ENCODE assay signal across 9 cellular contexts in the genomic region with DNA sequence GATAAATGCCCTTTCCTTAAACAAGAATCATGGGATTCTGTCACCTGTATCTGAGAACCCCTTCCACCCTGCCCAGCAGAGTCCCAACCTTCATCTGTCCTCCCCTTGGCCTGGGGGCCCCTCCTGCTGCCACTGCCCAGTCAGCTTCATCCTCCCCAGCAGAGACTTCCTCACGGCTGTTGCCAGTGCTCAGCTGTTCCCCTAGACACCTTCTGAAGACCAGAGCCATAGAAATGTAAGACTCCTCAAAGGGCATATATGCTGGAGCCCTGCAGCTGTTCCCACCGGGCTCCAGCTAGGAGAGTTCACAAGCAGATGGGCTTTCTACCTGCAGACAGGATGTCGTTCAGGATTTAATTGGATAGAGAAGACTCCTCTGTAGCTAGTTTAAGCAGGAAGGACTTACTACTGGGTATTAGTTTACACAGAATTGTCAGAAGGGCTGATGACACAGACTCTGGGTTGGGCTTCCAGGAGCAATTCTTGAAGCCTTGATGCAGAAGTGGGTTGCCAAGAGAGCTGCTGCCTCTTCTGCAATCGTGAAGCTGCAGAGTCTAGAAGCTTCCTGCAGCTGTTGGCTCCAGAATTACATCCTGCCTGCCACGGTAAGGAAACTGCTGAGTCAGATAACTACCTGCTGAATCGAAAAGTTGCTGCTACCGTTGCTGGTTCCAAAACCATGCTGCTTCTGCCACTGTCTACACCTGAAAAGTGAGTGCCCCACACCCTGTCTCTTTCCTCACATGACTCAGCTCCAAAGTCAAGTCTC. TPM values are rescaled to one million over a fixed set of nuclear protein-coding genes. Genes with fewer than 3 reads are reported as not detected.
DNase-seq lines count a peak whose midpoint lies in the region; ATAC-seq and TF ChIP-seq lines count a peak whose summit lies in the region.
"Had no signal": no experiment of that assay in that cellular context is flagged by ENCODE, and none has a peak within 500 bp of the region (broad histone marks: within the 10 kb centered on the region; RNA-seq: fewer than 3 reads in every experiment).

No MANE protein-coding gene starts in this region.

- ATAC-seq in memory B cell (ENCODE audit: low read depth) (peak; percentile 20), aorta (ENCODE audit: low FRiP score) (no peak), HG03342 (IDR thresholded peaks at IDR 0.05; ENCODE audit: unreplicated experiment) (no peak), GM19351 (IDR thresholded peaks at IDR 0.05; ENCODE audit: unreplicated experiment) (no peak)

- H3K27ac ChIP-seq in aorta (ENCODE audit: low read depth in 1 of 2, low read length in 2 of 2) = no peak overlapping the region
- H3K27ac ChIP-seq: HL-60 had no signal

- H3K4me3 ChIP-seq in GM12864 (ENCODE audit: low read depth, low read length) (no peak overlapping the region), aorta (ENCODE audit: low read length in 2 of 2) (no peak overlapping the region)

- peaks cover 6% of the 10 kb centered on the region for H3K36me3 Mint-ChIP-seq in activated T-helper 1 cell treated with anti-CD3 and anti-CD28 coated beads, Interleukin-12 subunit alpha, Interleukin-12 subunit beta, Interleukin-2, Interleukin-4 antibody, amounts not matched to agents 30 ng/mL and 10 ng/mL and 1 ng/mL, durations not matched to agents 14 hours and 24 hours and 36 hours (ENCODE audit: low read depth)
- H3K36me3 Mint-ChIP-seq in memory B cell = no peaks in the 10 kb centered on the region

- intact Hi-C loops in activated T-helper 1 cell treated with anti-CD3 and anti-CD28 coated beads, Interleukin-12 subunit alpha, Interleukin-12 subunit beta, Interleukin-2, Interleukin-4 antibody, amounts not matched to agents 30 ng/mL and 10 ng/mL and 1 ng/mL, durations not matched to agents 14 hours and 24 hours and 36 hours (cut with micrococcal nuclease) = loop anchor here (2.0 to 5.0 kb wide), 3 partner anchors 20 to 74 kb away; partner anchors contain the start of gene LEMD2
- intact Hi-C loops in aorta (cut with DNase I) = no loop called here

- H3K27me3 Mint-ChIP-seq in activated T-helper 1 cell treated with anti-CD3 and anti-CD28 coated beads, Interleukin-12 subunit alpha, Interleukin-12 subunit beta, Interleukin-2, Interleukin-4 antibody, amounts not matched to agents 30 ng/mL and 10 ng/mL and 1 ng/mL, durations not matched to agents 14 hours and 24 hours and 36 hours (ENCODE audit: insufficient read depth) = peaks cover 2% of the 10 kb centered on the region
- H3K27me3 Mint-ChIP-seq in memory B cell = peaks cover 28% of the 10 kb centered on the region

- no peaks in the 10 kb centered on the region for H3K27me3 ChIP-seq in aorta (ENCODE audit: control insufficient read depth in 1 of 2, insufficient read depth in 2 of 2, low read length in 1 of 2)

- H3K4me1 Mint-ChIP-seq in activated T-helper 1 cell treated with anti-CD3 and anti-CD28 coated beads, Interleukin-12 subunit alpha, Interleukin-12 subunit beta, Interleukin-2, Interleukin-4 antibody, amounts not matched to agents 30 ng/mL and 10 ng/mL and 1 ng/mL, durations not matched to agents 14 hours and 24 hours and 36 hours (ENCODE audit: low read depth) = peaks cover 70% of the 10 kb centered on the region
- peaks cover 21% of the 10 kb centered on the region for H3K4me1 Mint-ChIP-seq in memory B cell

- H3K4me1 ChIP-seq in aorta (ENCODE audit: control insufficient read depth in 1 of 2, insufficient read depth in 2 of 2, low read length in 2 of 2) = no peaks in the 10 kb centered on the region

- no peaks in the 10 kb centered on the region for H3K36me3 ChIP-seq in aorta (ENCODE audit: control insufficient read depth in 1 of 2, insufficient read depth in 2 of 2, low read length in 1 of 2)

- no peak for TF ChIP-seq CTCF in GM12864 (IDR thresholded peaks at IDR 0.05; ENCODE audit: low read depth, low read length, missing control alignments)

- peak overlapping the region; percentile 36 for H3K27ac Mint-ChIP-seq in activated T-helper 1 cell treated with anti-CD3 and anti-CD28 coated beads, Interleukin-12 subunit alpha, Interleukin-12 subunit beta, Interleukin-2, Interleukin-4 antibody, amounts not matched to agents 30 ng/mL and 10 ng/mL and 1 ng/mL, durations not matched to agents 14 hours and 24 hours and 36 hours
- H3K27ac Mint-ChIP-seq in memory B cell = no peak overlapping the region

- WGBS in aorta, 2 donors = 39 to 46% methylated on average over 7 of the region's 7 CpGs

- DNase-seq in GM12864 (ENCODE audit: low read depth) (peak; percentile 77), NCI-H146 treated with DMSO at 0.1 percent for 48 hours (lab: John Stamatoyannopoulos, UW; ENCODE audit: unreplicated experiment) (peak; percentile 31), memory B cell (ENCODE audit: low spot score in 2 of 2) (no peak), aorta (no peak), NCI-H1105 treated with DMSO at 0.1 percent for 48 hours (lab: John Stamatoyannopoulos, UW) (no peak)
- DNase-seq in activated T-helper 1 cell treated with anti-CD3 and anti-CD28 coated beads, Interleukin-12 subunit alpha, Interleukin-12 subunit beta, Interleukin-2, Interleukin-4 antibody, amounts not matched to agents 30 ng/mL and 10 ng/mL and 1 ng/mL, durations not matched to agents 14 hours and 24 hours and 36 hours (ENCODE audit: low spot score) = peak; percentile 51

- no peaks in the 10 kb centered on the region for H3K9me3 ChIP-seq in aorta (ENCODE audit: control insufficient read depth, low read length)

- H3K4me3 Mint-ChIP-seq in activated T-helper 1 cell treated with anti-CD3 and anti-CD28 coated beads, Interleukin-12 subunit alpha, Interleukin-12 subunit beta, Interleukin-2, Interleukin-4 antibody, amounts not matched to agents 30 ng/mL and 10 ng/mL and 1 ng/mL, durations not matched to agents 14 hours and 24 hours and 36 hours = peak overlapping the region; percentile 13
- no peak overlapping the region for H3K4me3 Mint-ChIP-seq in memory B cell

- peaks cover 15% of the 10 kb centered on the region for H3K9me3 Mint-ChIP-seq in activated T-helper 1 cell treated with anti-CD3 and anti-CD28 coated beads, Interleukin-12 subunit alpha, Interleukin-12 subunit beta, Interleukin-2, Interleukin-4 antibody, amounts not matched to agents 30 ng/mL and 10 ng/mL and 1 ng/mL, durations not matched to agents 14 hours and 24 hours and 36 hours
- H3K9me3 Mint-ChIP-seq in memory B cell = no peaks in the 10 kb centered on the region

RNA-seq across cellular contexts. Expression of gene MLN, which starts 57.1 kb away (rescaled TPM):
- not detected in 2 replicates for total RNA-seq in activated T-helper 1 cell treated with anti-CD3 and anti-CD28 coated beads, Interleukin-12 subunit alpha, Interleukin-12 subunit beta, Interleukin-2, Interleukin-4 antibody, amounts not matched to agents 30 ng/mL and 10 ng/mL and 1 ng/mL, durations not matched to agents 14 hours and 24 hours and 36 hours
- total RNA-seq in aorta = not detected
- polyA plus RNA-seq in aorta = 1 to 10 TPM in 1 of 2 donors, not detected in 1; 2.6 TPM

Comparison
In these comparisons a context has a peak if more than half of its experiments do, and no peak if none do; other contexts are left out.
1. DNase-seq: peak in GM12864 (single experiment), NCI-H146 treated with DMSO at 0.1 percent for 48 hours (single experiment) and activated T-helper 1 cell treated with anti-CD3 and anti-CD28 coated beads, Interleukin-12 subunit alpha, Interleukin-12 subunit beta, Interleukin-2, Interleukin-4 antibody, amounts not matched to agents 30 ng/mL and 10 ng/mL and 1 ng/mL, durations not matched to agents 14 hours and 24 hours and 36 hours (single experiment); none in memory B cell (0 of 2), aorta (0 of 2) and NCI-H1105 treated with DMSO at 0.1 percent for 48 hours (single experiment).